29 cellular contexts compared by ENCODE assay signal in genomic region chr11:100442017-100442416, GRCh38.
"Had no signal": no experiment of that assay in that cellular context is flagged by ENCODE, and none has a peak within 500 bp of the region (broad histone marks: within the 10 kb centered on the region; RNA-seq: fewer than 3 reads in every experiment).

No MANE protein-coding gene starts in this region.

- H2AFZ ChIP-seq: hepatocyte had no signal

- H3K79me2 ChIP-seq: hepatocyte had no signal

- H3K4me1 Mint-ChIP-seq: naive thymus-derived CD8-positive, alpha-beta T cell; nephron progenitor cell; stimulated activated effector memory CD8-positive, alpha-beta T cell treated with anti-CD3 and anti-CD28 coated beads, Interleukin-12 subunit alpha, Interleukin-12 subunit beta, amount 100 ng/mL, for 72 hours had no signal

- H3K4me3 ChIP-seq: coronary artery, gastroesophageal sphincter, heart left ventricle, hepatocyte, left lung, ovary, psoas muscle, sigmoid colon, stomach, thyroid gland, vagina had no signal

- DNase-seq: dermis blood vessel endothelial cell; effector memory CD8-positive, alpha-beta T cell; foreskin fibroblast; heart left ventricle; kidney; left lung; mammary epithelial cell; mesendoderm; midbrain; naive thymus-derived CD8-positive, alpha-beta T cell; nephron progenitor cell; nucleus accumbens; ovary; posterior cingulate gyrus; psoas muscle; right cardiac atrium; sigmoid colon; stimulated activated CD4-positive, alpha-beta T cell treated with anti-CD3 and anti-CD28 coated beads, Interleukin-2, amount 100 ng/mL, for 24 hours; stimulated activated CD4-positive, alpha-beta T cell treated with anti-CD3 and anti-CD28 coated beads, Interleukin-4, amount 100 ng/mL, for 24 hours; stimulated activated naive CD4-positive, alpha-beta T cell treated with Interleukin-2 at 50 U/mL for 16 hours; stomach; thyroid gland; trophoblast cell had no signal

- H3K36me3 ChIP-seq: gastroesophageal sphincter, heart left ventricle, left lung, ovary, sigmoid colon, stomach, thyroid gland, vagina had no signal

- H3K4me2 ChIP-seq: hepatocyte had no signal

- H3K9me3 ChIP-seq: gastroesophageal sphincter, left lung, ovary, psoas muscle, sigmoid colon, stomach, thyroid gland, vagina had no signal

- FAIRE-seq: endometrium, kidney had no signal

- H3K27me3 Mint-ChIP-seq: effector memory CD8-positive, alpha-beta T cell; naive thymus-derived CD8-positive, alpha-beta T cell had no signal

- H3K27ac Mint-ChIP-seq: effector memory CD8-positive, alpha-beta T cell; naive thymus-derived CD8-positive, alpha-beta T cell; nephron progenitor cell; stimulated activated effector memory CD8-positive, alpha-beta T cell treated with anti-CD3 and anti-CD28 coated beads, Interleukin-12 subunit alpha, Interleukin-12 subunit beta, amount 100 ng/mL, for 72 hours had no signal

- ATAC-seq: effector memory CD8-positive, alpha-beta T cell; gastroesophageal sphincter; heart left ventricle; left lung; naive thymus-derived CD8-positive, alpha-beta T cell; psoas muscle; right cardiac atrium; stimulated activated effector memory CD8-positive, alpha-beta T cell treated with anti-CD3 and anti-CD28 coated beads, Interleukin-12 subunit alpha, Interleukin-12 subunit beta, amount 100 ng/mL, for 72 hours had no signal

- H3K27me3 ChIP-seq: gastroesophageal sphincter, heart left ventricle, hepatocyte, left lung, ovary, sigmoid colon, stomach, thyroid gland, vagina had no signal

- H3K36me3 Mint-ChIP-seq: naive thymus-derived CD8-positive, alpha-beta T cell; stimulated activated effector memory CD8-positive, alpha-beta T cell treated with anti-CD3 and anti-CD28 coated beads, Interleukin-12 subunit alpha, Interleukin-12 subunit beta, amount 100 ng/mL, for 72 hours had no signal

- H3K4me1 ChIP-seq: left lung, psoas muscle, vagina had no signal

- H3K27ac ChIP-seq: coronary artery, gastroesophageal sphincter, heart left ventricle, hepatocyte, left lung, ovary, psoas muscle, sigmoid colon, stomach, thyroid gland, vagina had no signal

- H3K4me3 Mint-ChIP-seq: effector memory CD8-positive, alpha-beta T cell; naive thymus-derived CD8-positive, alpha-beta T cell; nephron progenitor cell; stimulated activated effector memory CD8-positive, alpha-beta T cell treated with anti-CD3 and anti-CD28 coated beads, Interleukin-12 subunit alpha, Interleukin-12 subunit beta, amount 100 ng/mL, for 72 hours had no signal
